Comparison of ENCODE assay signal across 15 cellular contexts in the genomic region with DNA sequence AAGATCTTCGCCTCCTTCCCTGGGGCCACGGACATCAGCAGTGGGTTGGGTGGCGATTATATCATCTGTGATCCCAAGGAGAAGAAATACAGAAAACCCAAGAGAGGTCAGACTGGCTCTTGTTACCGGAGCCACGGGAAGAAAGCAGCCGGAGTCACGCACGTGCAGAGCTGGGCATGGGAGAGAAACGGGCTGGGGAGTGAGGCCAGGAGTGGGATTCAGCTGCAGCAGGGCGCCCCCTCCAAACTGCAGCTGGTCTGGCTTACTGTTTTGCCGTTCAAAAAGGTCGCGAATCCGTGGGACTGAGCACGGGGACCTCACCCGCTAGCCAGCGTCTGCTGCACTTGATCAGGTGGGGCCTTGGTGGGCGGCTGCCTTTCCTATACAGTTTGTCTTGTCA.
"Had no signal": no experiment of that assay in that cellular context is flagged by ENCODE, and none has a peak within 500 bp of the region (broad histone marks: within the 10 kb centered on the region; RNA-seq: fewer than 3 reads in every experiment).

No MANE protein-coding gene starts in this region.

- H3K27ac ChIP-seq: hepatocyte, ovary, right atrium auricular region, tibial artery, upper lobe of left lung, vagina had no signal

- H3K27me3 ChIP-seq: hepatocyte, ovary, right atrium auricular region, tibial artery, upper lobe of left lung, vagina had no signal

- H3K36me3 ChIP-seq: ovary had no signal

- H3K4me2 ChIP-seq: hepatocyte had no signal

- H3K4me1 ChIP-seq: tibial artery, upper lobe of left lung, vagina had no signal

- ATAC-seq: left colon had no signal

- H3K9me3 ChIP-seq: ovary, right atrium auricular region, tibial artery, upper lobe of left lung, vagina had no signal

- H3K4me3 ChIP-seq: hepatocyte, ovary, right atrium auricular region, tibial artery, upper lobe of left lung, vagina had no signal

- DNase-seq: dermis blood vessel endothelial cell; foreskin melanocyte; head of caudate nucleus; left colon; mesendoderm; naive B cell; nucleus accumbens; ovary; small intestine; stimulated activated CD4-positive, alpha-beta T cell treated with anti-CD3 and anti-CD28 coated beads, Interleukin-12 subunit alpha, Interleukin-12 subunit beta, amount 100 ng/mL, for 4 hours; tibial artery had no signal
